Comparison of ENCODE assay signal across 29 cellular contexts in genomic region chr9:119941081-119941480, GRCh38.
"Had no signal": no experiment of that assay in that cellular context is flagged by ENCODE, and none has a peak within 500 bp of the region (broad histone marks: within the 10 kb centered on the region; RNA-seq: fewer than 3 reads in every experiment).

No MANE protein-coding gene starts in this region.

- DNase-seq: hypothalamus; immature natural killer cell; kidney; left ventricle myocardium inferior; mesendoderm; naive B cell; natural killer cell; nephron progenitor cell; occipital lobe; psoas muscle; right lobe of liver; stimulated activated CD4-positive, alpha-beta T cell treated with anti-CD3 and anti-CD28 coated beads, Interleukin-12 subunit alpha, Interleukin-12 subunit beta, amount 100 ng/mL, for 4 hours; stimulated activated CD4-positive, alpha-beta T cell treated with anti-CD3 and anti-CD28 coated beads, Interleukin-15, amount 100 ng/mL, for 24 hours; stimulated activated CD4-positive, alpha-beta T cell treated with anti-CD3 and anti-CD28 coated beads, Interleukin-2, amount 100 ng/mL, for 24 hours; stimulated activated CD4-positive, alpha-beta T cell treated with anti-CD3 and anti-CD28 coated beads, Interleukin-4, amount 100 ng/mL, for 1 hour; stimulated activated naive B cell treated with anti-CD40 and anti-IgM and Interleukin-4, amounts not matched to agents 10 μg/mL and 1 μg/mL and 100 μg/mL, for 72 hours; stimulated activated naive CD8-positive, alpha-beta T cell treated with anti-CD3 and anti-CD28 coated beads, Interleukin-15, Interleukin-2, amounts not matched to agents 100 U/mL and 50 U/mL, for 24 hours; stomach; testis; thyroid gland; transverse colon; upper lobe of left lung had no signal

- H3K4me2 ChIP-seq: neural progenitor cell had no signal

- H3K9me3 ChIP-seq: left ventricle myocardium inferior, neutrophil, psoas muscle, right atrium auricular region, right lobe of liver, stomach, testis, thyroid gland, transverse colon, upper lobe of left lung had no signal

- FAIRE-seq: islet of Langerhans, kidney had no signal

- H2AFZ ChIP-seq: neural progenitor cell, parathyroid adenoma had no signal

- H3K36me3 ChIP-seq: left ventricle myocardium inferior, neural progenitor cell, neutrophil, right atrium auricular region, right lobe of liver, stomach, thyroid gland, transverse colon, upper lobe of left lung had no signal

- H3K4me1 ChIP-seq: left ventricle myocardium inferior, parathyroid adenoma, psoas muscle, right atrium auricular region, right lobe of liver, stomach, thyroid gland, transverse colon had no signal

- H3K4me3 ChIP-seq: left ventricle myocardium inferior, lung, neural progenitor cell, psoas muscle, right atrium auricular region, right lobe of liver, skin epidermis, stomach, testis, thyroid gland, transverse colon, upper lobe of left lung had no signal

- H3K27me3 ChIP-seq: neural progenitor cell, neutrophil, right atrium auricular region, right lobe of liver, stomach, testis, thyroid gland, transverse colon, upper lobe of left lung had no signal

- H3K9ac ChIP-seq: neural progenitor cell, parathyroid adenoma had no signal

- H3K79me2 ChIP-seq: parathyroid adenoma had no signal

- H3K27ac ChIP-seq: left ventricle myocardium inferior, neural progenitor cell, neutrophil, parathyroid adenoma, psoas muscle, right atrium auricular region, right lobe of liver, skin epidermis, stomach, testis, thyroid gland, transverse colon, upper lobe of left lung had no signal

- ATAC-seq: natural killer cell; psoas muscle; right lobe of liver; stimulated activated naive B cell treated with anti-CD40 and anti-IgM and Interleukin-4, amounts not matched to agents 10 μg/mL and 1 μg/mL and 100 μg/mL, for 72 hours; stimulated activated naive CD8-positive, alpha-beta T cell treated with anti-CD3 and anti-CD28 coated beads, Interleukin-15, Interleukin-2, amounts not matched to agents 100 U/mL and 50 U/mL, for 24 hours had no signal
